8 cellular contexts compared by ENCODE assay signal in the genomic region with DNA sequence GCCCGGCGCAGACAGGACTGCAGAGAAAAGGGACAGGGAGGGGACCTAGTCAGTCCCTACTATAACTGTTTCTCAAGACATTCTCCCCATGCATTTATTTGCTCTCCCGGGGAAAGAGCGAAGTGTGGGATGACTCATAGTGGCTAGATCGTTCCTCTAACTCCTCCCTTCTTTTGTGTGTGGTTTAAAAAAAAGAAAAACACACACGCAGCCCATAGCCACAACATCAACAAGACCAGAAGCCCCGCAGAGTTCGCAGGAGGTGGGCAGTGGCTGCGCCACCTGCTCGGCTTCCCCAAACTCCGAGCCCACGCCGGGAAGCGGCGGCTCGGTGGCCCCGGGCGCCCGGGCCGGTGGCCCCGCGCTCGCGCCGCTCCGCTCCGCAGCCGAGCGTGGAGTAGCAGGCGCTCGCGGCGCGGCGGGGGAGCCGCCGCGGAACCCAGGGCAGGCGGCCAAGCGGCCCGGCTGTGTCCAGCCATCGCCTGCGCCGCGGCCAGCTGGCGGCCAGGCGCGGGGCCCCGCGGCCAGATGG. TPM values are rescaled to one million over a fixed set of nuclear protein-coding genes. Genes with fewer than 3 reads are reported as not detected.
DNase-seq lines count a peak whose midpoint lies in the region; ATAC-seq and TF ChIP-seq lines count a peak whose summit lies in the region.

No MANE protein-coding gene starts in this region.

- H3K27me3 ChIP-seq in CD4-positive, alpha-beta T cell (ENCODE audit: control insufficient read depth, insufficient read depth, low read length), result no peaks in the 10 kb centered on the region
- no peaks in the 10 kb centered on the region for H3K27me3 ChIP-seq in neural cell (ENCODE audit: insufficient read depth, low read depth, low read length)
- H3K27me3 ChIP-seq in testis, result no peaks in the 10 kb centered on the region

- no peaks in the 10 kb centered on the region for H3K9me3 ChIP-seq in CD4-positive, alpha-beta T cell (ENCODE audit: control insufficient read depth, low read length)
- H3K9me3 ChIP-seq in neural cell (ENCODE audit: low read length), result no peaks in the 10 kb centered on the region
- no peaks in the 10 kb centered on the region for H3K9me3 ChIP-seq in testis

- no peaks in the 10 kb centered on the region for H3K9me2 ChIP-seq in neural cell (ENCODE audit: insufficient read depth, low read length)

- peak overlapping the region; percentile 87 for H3K27ac Mint-ChIP-seq in CD4-positive, alpha-beta T cell

- TF ChIP-seq POLR2A in testis (IDR thresholded peaks at IDR 0.05), result no peak

- H3K36me3 ChIP-seq in neural cell (ENCODE audit: insufficient read depth, low read length), result no peaks in the 10 kb centered on the region
- H3K36me3 ChIP-seq in testis (ENCODE audit: low read depth, missing control alignments), result no peaks in the 10 kb centered on the region

- H3K4me3 Mint-ChIP-seq in CD4-positive, alpha-beta T cell, result peak overlapping the region; percentile 98

- no peaks in the 10 kb centered on the region for H3K9me3 Mint-ChIP-seq in CD4-positive, alpha-beta T cell

- no peak for TF ChIP-seq EP300 in neural cell (conservative IDR thresholded peaks at IDR 0.05; ENCODE audit: poor library complexity, severe bottlenecking)

- no peaks in the 10 kb centered on the region for H3F3A ChIP-seq in neural cell (ENCODE audit: insufficient read depth, low read length, poor library complexity, severe bottlenecking)

- H3K4me3 ChIP-seq in fibroblast of villous mesenchyme (ENCODE audit: low read depth, low read length), result peak overlapping the region; percentile 85
- peak overlapping the region; percentile 81 for H3K4me3 ChIP-seq in neural cell (ENCODE audit: low read length)
- peak overlapping the region; percentile 44 to 87 for H3K4me3 ChIP-seq in testis

- H3K79me2 ChIP-seq in neural cell (replicated peaks; ENCODE audit: insufficient read depth, low read length), result peaks cover 43% of the 10 kb centered on the region

- POLR2A ChIA-PET in CD4-positive, alpha-beta T cell (lab: Charles Lee), result interaction anchor here (1.0 to 1.9 kb wide), 7 partner anchors 10 to 1922 kb away, joined by 3 to 22 read pairs (median 8); a partner anchor contains a TSS

- peak in 8 of 10 experiments; percentile 20 to 43 (median 32) for DNase-seq in CD4-positive, alpha-beta T cell
- peak; percentile 79 for DNase-seq in OCI-M1 (lab: John Stamatoyannopoulos, UW)
- peak; percentile 74 for DNase-seq in activated effector memory CD4-positive, alpha-beta T cell treated with anti-CD3 and anti-CD28 coated beads, Interleukin-2, amount 50 U/mL, for 16 hours
- DNase-seq in fibroblast of villous mesenchyme (ENCODE audit: low read depth), result peak; percentile 87
- peak; percentile 49 for DNase-seq in testis

- no peak for TF ChIP-seq CTCF in CD4-positive, alpha-beta T cell (IDR thresholded peaks at IDR 0.05)
- TF ChIP-seq CTCF in fibroblast of villous mesenchyme (IDR thresholded peaks at IDR 0.05; ENCODE audit: insufficient read depth, low read depth, low read length), result no peak
- TF ChIP-seq CTCF in neural cell (IDR thresholded peaks at IDR 0.05; ENCODE audit: poor library complexity, severe bottlenecking), result no peak
- TF ChIP-seq CTCF in testis (IDR thresholded peaks at IDR 0.05), result no peak

- intact Hi-C loops in CD4-positive, alpha-beta T cell (cut with DNase I, micrococcal nuclease), result loop anchor here (2.0 to 10.0 kb wide), 5 partner anchors 85 to 1721 kb away; a partner anchor contains a TSS
- intact Hi-C loops in testis (cut with DNase I; ENCODE audit: low total_unique reads), result no loop called here

- H3K4me1 Mint-ChIP-seq in CD4-positive, alpha-beta T cell (ENCODE audit: low read depth), result peaks cover 36% of the 10 kb centered on the region

- peaks cover 6% of the 10 kb centered on the region for H3K4me1 ChIP-seq in testis

- CTCF ChIA-PET in CD4-positive, alpha-beta T cell (lab: Charles Lee), result interaction anchor here (1.4 to 1.6 kb wide), 4 partner anchors 16 to 1017 kb away, joined by 3 to 5 read pairs (median 3); no protein-coding TSS in a partner anchor

- H3K27me3 Mint-ChIP-seq in CD4-positive, alpha-beta T cell, result no peaks in the 10 kb centered on the region

- H3K4me2 ChIP-seq in neural cell (ENCODE audit: low read length), result peak overlapping the region; percentile 83

- no peak overlapping the region for H3K27ac ChIP-seq in CD4-positive, alpha-beta T cell (ENCODE audit: low read depth, low read length)
- peak overlapping the region; percentile 77 for H3K27ac ChIP-seq in neural cell (ENCODE audit: low read length)
- H3K27ac ChIP-seq in testis, result peak overlapping the region in 1 of 2 donors; percentile 88

- peak overlapping the region; percentile 51 for H2AFZ ChIP-seq in neural cell (ENCODE audit: low read depth, low read length)

- ATAC-seq in CD4-positive, alpha-beta T cell (ENCODE audit: poor library complexity), result peak; percentile 30
- peak; percentile 20 for ATAC-seq in GM19351 (IDR thresholded peaks at IDR 0.05; ENCODE audit: unreplicated experiment)
- peak; percentile 31 for ATAC-seq in HG03432 (IDR thresholded peaks at IDR 0.05; ENCODE audit: unreplicated experiment)

- H3K36me3 Mint-ChIP-seq in CD4-positive, alpha-beta T cell (ENCODE audit: low read depth), result peaks cover 25% of the 10 kb centered on the region

- no peaks in the 10 kb centered on the region for H4K20me1 ChIP-seq in neural cell (ENCODE audit: insufficient read depth)

- H3K9ac ChIP-seq in neural cell (ENCODE audit: low read length), result peak overlapping the region; percentile 76

- no peak for TF ChIP-seq RAD21 in neural cell (conservative IDR thresholded peaks at IDR 0.05)

- 0 to 1% methylated on average over 8 to 39 of the region's 50 CpGs for WGBS in testis, 2 donors

TF ChIP-seq in neural cell, 6 proteins besides CTCF, POLR2A, EP300 and RAD21:
- TF ChIP-seq POLR2AphosphoS5 (IDR thresholded peaks at IDR 0.05) (peak; percentile 42), TAF1 (IDR thresholded peaks at IDR 0.05; ENCODE audit: low read depth) (no peak)

RNA-seq across cellular contexts. Expression of a gene that starts 0.7 kb away (rescaled TPM):
- 1 to 10 TPM; 8.0 to 9.3 TPM for total RNA-seq in CD4-positive, alpha-beta T cell
- total RNA-seq in fibroblast of villous mesenchyme (11.7 and 12.9 TPM in 2 replicates), testis (10 to 100 TPM; 28.2 to 35.1 TPM)
- polyA plus RNA-seq in neural cell (119 and 123 TPM in 2 replicates), testis (ENCODE audit: insufficient read depth, low read depth, low replicate concordance) (27.5 TPM)
- 182 and 183 TPM in 2 replicates for polyA minus RNA-seq in neural cell

Comparison
In these comparisons a context has a peak if more than half of its experiments do, and no peak if none do; other contexts are left out.
1. DNase-seq: peak in every context shown above with its lines; median percentile 87 in fibroblast of villous mesenchyme; 79 in OCI-M1; 74 in activated effector memory CD4-positive, alpha-beta T cell treated with anti-CD3 and anti-CD28 coated beads, Interleukin-2, amount 50 U/mL, for 16 hours; 49 in testis; 32 in CD4-positive, alpha-beta T cell.